ENCODE assay signal across 8 cellular contexts in genomic region chr9:6054280-6055099, GRCh38. TPM values are rescaled to one million over a fixed set of nuclear protein-coding genes. Genes with fewer than 3 reads are reported as not detected.
A peak's percentile ranks its signal among the peaks of the same experiment; 100 is the strongest.
DNase-seq lines count a peak whose midpoint lies in the region; ATAC-seq, FAIRE-seq and TF ChIP-seq lines count a peak whose summit lies in the region.

No MANE protein-coding gene starts in this region.

- no peak for TF ChIP-seq EP300 in K562 (IDR thresholded peaks at IDR 0.05; ENCODE audit: low read length)

- H4K20me1 ChIP-seq in K562 (replicated peaks; ENCODE audit: control insufficient read depth, insufficient read depth, low read length) = no peaks in the 10 kb centered on the region

- POLR2A ChIA-PET in K562 (lab: Yijun Ruan, JAX) = interaction anchor here (0.9 to 1.5 kb wide), 2 partner anchors 9 to 39 kb away, joined by 4 to 8 read pairs; partner anchors contain the start of gene RANBP6

- CTCF ChIA-PET in K562 (lab: Yijun Ruan, JAX; ENCODE audit: low intra/inter-chr PET ratio) = interaction anchor here (0.5 to 2.6 kb wide), 7 partner anchors 25 to 685 kb away, joined by 3 to 12 read pairs (median 3); no protein-coding TSS in a partner anchor

- 0% methylated on average over 3 of the region's 3 CpGs for WGBS in K562 (ENCODE audit: insufficient coverage, low coverage, missing lambda C conversion rate)

- H3K79me2 ChIP-seq in K562 (ENCODE audit: control insufficient read depth, insufficient read depth, low read length) = no peaks in the 10 kb centered on the region

- no peaks in the 10 kb centered on the region for H3K4me1 ChIP-seq in K562 (replicated peaks in 1 of 2; ENCODE audit: control insufficient read depth in 2 of 2, insufficient read depth in 2 of 2, low read length in 2 of 2)

- TF ChIP-seq CTCF in AG10803 (conservative IDR thresholded peaks at IDR 0.05; ENCODE audit: low read length) = peak; percentile 86
- peak; percentile 69 to 75 (median 71) for TF ChIP-seq CTCF in K562 (IDR thresholded peaks at IDR 0.05 in 2 of 3, conservative IDR thresholded peaks at IDR 0.05 in 1 of 3; ENCODE audit: insufficient read depth in 2 of 3, low read depth in 1 of 3, low read length in 3 of 3)

- no peaks in the 10 kb centered on the region for H3K27me3 ChIP-seq in K562 (ENCODE audit: control insufficient read depth in 2 of 2, insufficient read depth in 2 of 2, low read length in 2 of 2)

- intact Hi-C loops in K562 (cut with micrococcal nuclease) = loop anchor here (1.0 to 5.0 kb wide), 5 partner anchors 25 to 257 kb away; no protein-coding TSS in a partner anchor

- H3K4me3 ChIP-seq in AG10803 (ENCODE audit: low read length) (no peak overlapping the region), K562 (no peak overlapping the region)

- H3K9ac ChIP-seq in K562 (ENCODE audit: insufficient read depth in 1 of 2, low read depth in 2 of 2, low read length in 2 of 2) = no peak overlapping the region

- no peak for TF ChIP-seq POLR2A in K562 (conservative IDR thresholded peaks at IDR 0.05)

- ATAC-seq in GM19023 (IDR thresholded peaks at IDR 0.05; ENCODE audit: unreplicated experiment) = peak; percentile 53
- peak; percentile 97 for ATAC-seq in K562
- no peak for ATAC-seq in HG02938 (IDR thresholded peaks at IDR 0.05; ENCODE audit: unreplicated experiment)

- no peaks in the 10 kb centered on the region for H3K36me3 ChIP-seq in K562 (ENCODE audit: control insufficient read depth, insufficient read depth, low read length)

- FAIRE-seq in K562 (lab: Jason Lieb, UNC) = peak; percentile 84

- H3K9me1 ChIP-seq in K562 (ENCODE audit: control insufficient read depth, insufficient read depth, low read length) = no peaks in the 10 kb centered on the region

- peak; percentile 69 for DNase-seq in AG10803 (ENCODE audit: low read depth)
- DNase-seq in NCI-H146 (lab: John Stamatoyannopoulos, UW) = peak; percentile 84
- peak; percentile 42 for DNase-seq in T-helper 9 cell
- peak; percentile 43 to 79 (median 50) for DNase-seq in K562 (ENCODE audit: extremely low read depth in 1 of 4, low spot score in 3 of 4)
- peak; percentile 81 for DNase-seq in iPS DF 4.7 (ENCODE audit: extremely low read depth, low spot score)
- peak; percentile 47 for DNase-seq in stimulated activated CD4-positive, alpha-beta T cell treated with anti-CD3 and anti-CD28 coated beads, Interleukin-12 subunit alpha, Interleukin-12 subunit beta, amount 100 ng/mL, for 4 hours

- no peak overlapping the region for H3K27ac ChIP-seq in K562 (ENCODE audit: extremely low read depth, low read depth, low read length)

- H3K4me2 ChIP-seq in K562 (ENCODE audit: insufficient read depth, low read length) = no peak overlapping the region

- H3K9me3 ChIP-seq in K562 (replicated peaks; ENCODE audit: control insufficient read depth, insufficient read depth, low read depth, low read length) = no peaks in the 10 kb centered on the region

- BruUV-seq in K562 (replicated peaks; lab: Mats Ljungman, UMichigan) = no TSS peak

- peak; percentile 44 to 76 for TF ChIP-seq RAD21 in K562 (CRISPR knock-in tag; conservative IDR thresholded peaks at IDR 0.05 in 1 of 2, IDR thresholded peaks at IDR 0.05 in 1 of 2)

- no peak overlapping the region for H2AFZ ChIP-seq in K562 (ENCODE audit: low read depth, low read length)

- in situ Hi-C loops in K562 (cut with MboI) = loop anchor here (25.0 kb wide), 2 partner anchors 258 to 508 kb away; no protein-coding TSS in a partner anchor

TF ChIP-seq in K562, 482 proteins besides CTCF, POLR2A, EP300 and RAD21:
- TF ChIP-seq SMARCB1 (IDR thresholded peaks at IDR 0.05; ENCODE audit: insufficient read length, low read depth) = no peak
- peak; percentile 39; the same call in 1 of the 2 replicates for TF ChIP-seq DEAF1 (CRISPR knock-in tag; IDR thresholded peaks at IDR 0.05)
- TF ChIP-seq SMC3 (conservative IDR thresholded peaks at IDR 0.05; ENCODE audit: insufficient read depth, low read depth, low read length) = peak; percentile 49; the same call in 1 of the 2 replicates
- TF ChIP-seq ZNF280A (IDR thresholded peaks at IDR 0.05; ENCODE audit: low read depth, partially characterized antibody) = no peak
- TF ChIP-seq PBX2 (CRISPR knock-in tag; IDR thresholded peaks at IDR 0.05; ENCODE audit: low read depth) = no peak
- TF ChIP-seq PBX2 (tag; conservative IDR thresholded peaks at IDR 0.05; ENCODE audit: low read depth) = no peak

RNA-seq across cellular contexts. Expression of gene RANBP6, which starts 39.1 kb away (rescaled TPM):
- total RNA-seq in K562 (2011; cell fraction: chromatin; rRNA removed; ENCODE audit: low replicate concordance) = 6.1 and 24.3 TPM in 2 replicates
- 4.7 and 8.7 TPM in 2 replicates for total RNA-seq in K562 (2011; cell fraction: nucleolus; rRNA removed)
- total RNA-seq in K562 (2011; cell fraction: nucleoplasm; rRNA removed) = 11.1 TPM in 2 replicates
- total RNA-seq in K562 (2014; rRNA removed) (9.0 and 11.0 TPM in 2 replicates), K562 (2014; rRNA removed; fragmentation: Illumina TruSeq; extraction: Trizol) (19.9 and 20.3 TPM in 2 replicates), K562 (2015; rRNA removed; fragmentation: Illumina TruSeq; extraction: Trizol) (16.4 and 16.7 TPM in 2 replicates), K562 (2021) (11.5 and 11.7 TPM in 2 replicates)
- polyA plus RNA-seq in K562 (2011; rRNA removed) (15.2 and 18.3 TPM in 2 replicates), K562 (2014; fragmentation: Illumina TruSeq; extraction: Trizol) (10.4 and 11.2 TPM in 2 replicates), K562 (2014; fragmentation: Nextera tagmentation; extraction: Ambion mirVana) (10 to 100 TPM; 10.7 to 15.9 TPM), K562 (2014; rRNA removed) (10.4 and 10.7 TPM in 2 replicates)
- 2.7 and 6.4 TPM in 2 replicates for polyA plus RNA-seq in K562 (2011; cell fraction: cytosol; rRNA removed)
- 5.3 and 9.4 TPM in 2 replicates for polyA plus RNA-seq in K562 (2011; cell fraction: nucleus; rRNA removed)
- 7.8 and 10.6 TPM in 2 replicates for polyA plus RNA-seq in K562 (2012)
- 21.5 and 22.4 TPM in 2 replicates for polyA minus RNA-seq in K562 (2011; rRNA and poly(A)+ RNA removed)
- 8.2 and 9.4 TPM in 2 replicates for polyA minus RNA-seq in K562 (2011; cell fraction: cytosol; rRNA and poly(A)+ RNA removed)
- polyA minus RNA-seq in K562 (2011; cell fraction: nucleus; rRNA and poly(A)+ RNA removed) = 8.5 and 18.0 TPM in 2 replicates
